11 cellular contexts compared by ENCODE assay signal in genomic region chr17:78151514-78152008, GRCh38. TPM values are rescaled to one million over a fixed set of nuclear protein-coding genes. Genes with fewer than 3 reads are reported as not detected.
A peak's percentile ranks its signal among the peaks of the same experiment; 100 is the strongest.
DNase-seq lines count a peak whose midpoint lies in the region; ATAC-seq and TF ChIP-seq lines count a peak whose summit lies in the region.
"Had no signal": no experiment of that assay in that cellular context is flagged by ENCODE, and none has a peak within 500 bp of the region (broad histone marks: within the 10 kb centered on the region; RNA-seq: fewer than 3 reads in every experiment).

No MANE protein-coding gene starts in this region.

- 58 to 71% methylated on average over 7 of the region's 7 CpGs for WGBS in heart right ventricle, 2 donors
- WGBS in ovary, 3 donors, result 53 to 68% (median 66%) methylated on average over 7 of the region's 7 CpGs

- DNase-seq in heart right ventricle (no peak), cardiac septum (ENCODE audit: low spot score) (no peak), left kidney (ENCODE audit: low read depth, low spot score) (peak; percentile 61), upper lobe of right lung (no peak), ovary (no peak)
- DNase-seq: activated CD4-positive, CD25-positive, alpha-beta regulatory T cell; activated naive CD4-positive, alpha-beta T cell; dermis blood vessel endothelial cell; hippocampal formation; NCI-H146 had no signal

- intact Hi-C loops in heart right ventricle (cut with DNase I), result no loop called here
- intact Hi-C loops in cardiac septum (cut with DNase I), result no loop called here
- intact Hi-C loops in upper lobe of right lung (cut with DNase I), result no loop called here
- intact Hi-C loops in ovary (cut with DNase I), result loop anchor here in 1 of 4 donors (1.0 kb wide), 1 partner anchor 33 kb away; no protein-coding TSS in a partner anchor

- no peak for TF ChIP-seq POLR2A in ovary (IDR thresholded peaks at IDR 0.05)

- H3K9me3 ChIP-seq in heart right ventricle (no peaks in the 10 kb centered on the region), upper lobe of right lung (no peaks in the 10 kb centered on the region), ovary (no peaks in the 10 kb centered on the region)

- ATAC-seq in heart right ventricle, result peak; percentile 31 to 73 (median 61)
- ATAC-seq in upper lobe of right lung, result peak; percentile 70
- ATAC-seq in HG02610 (IDR thresholded peaks at IDR 0.05; ENCODE audit: unreplicated experiment), result no peak

- H3K36me3 ChIP-seq in heart right ventricle, result no peaks in the 10 kb centered on the region
- H3K36me3 ChIP-seq in upper lobe of right lung, result no peaks in the 10 kb centered on the region
- no peaks in the 10 kb centered on the region for H3K36me3 ChIP-seq in ovary

- TF ChIP-seq EP300 in ovary (IDR thresholded peaks at IDR 0.05), result no peak

- peaks cover 0 to 24% (median 9%) of the 10 kb centered on the region in 9 donors for H3K4me1 ChIP-seq in heart right ventricle
- H3K4me1 ChIP-seq in upper lobe of right lung, result no peaks in the 10 kb centered on the region
- no peaks in the 10 kb centered on the region for H3K4me1 ChIP-seq in ovary (ENCODE audit: insufficient read depth)

- no peak for TF ChIP-seq CTCF in heart right ventricle (IDR thresholded peaks at IDR 0.05)
- no peak for TF ChIP-seq CTCF in upper lobe of right lung (IDR thresholded peaks at IDR 0.05)
- TF ChIP-seq CTCF in ovary (IDR thresholded peaks at IDR 0.05), result no peak

- no peak overlapping the region for H3K4me3 ChIP-seq in heart right ventricle
- no peak overlapping the region for H3K4me3 ChIP-seq in upper lobe of right lung
- no peak overlapping the region for H3K4me3 ChIP-seq in ovary

- H3K27me3 ChIP-seq in heart right ventricle (no peaks in the 10 kb centered on the region), upper lobe of right lung (no peaks in the 10 kb centered on the region), ovary (no peaks in the 10 kb centered on the region)

- H3K27ac ChIP-seq in heart right ventricle (peak overlapping the region in 4 of 10 donors; percentile 24 to 72 (median 39)), upper lobe of right lung (no peak overlapping the region), ovary (no peak overlapping the region)

RNA-seq across cellular contexts. Expression of gene C17orf99, which starts 5.4 kb away (rescaled TPM):
- under 1 TPM in 1 of 10 donors, not detected in 9; 0.11 TPM for total RNA-seq in heart right ventricle
- not detected for polyA plus RNA-seq in heart right ventricle
- not detected for total RNA-seq in cardiac septum
- not detected for total RNA-seq in upper lobe of right lung
- 1 to 10 TPM in 1 of 7 donors, under 1 TPM in 1, not detected in 5; 0.10 to 1.8 TPM for total RNA-seq in ovary
- under 1 TPM in 1 of 2 donors, not detected in 1; 0.11 TPM for polyA plus RNA-seq in ovary
- total RNA-seq: dermis blood vessel endothelial cell had no signal

RNA-seq across cellular contexts. Expression of gene SYNGR2, which starts 16.8 kb away (rescaled TPM):
- 100 to 1,000 TPM; 102 to 184 (median 116) TPM for total RNA-seq in heart right ventricle
- polyA plus RNA-seq in heart right ventricle, result 100 to 1,000 TPM in 1 of 2 donors, 10 to 100 TPM in 1; 92.8 to 200 TPM
- total RNA-seq in cardiac septum, result 116 TPM
- 206 TPM for total RNA-seq in upper lobe of right lung
- 10 to 100 TPM; 25.2 to 88.7 (median 45.8) TPM for total RNA-seq in ovary
- 10 to 100 TPM; 11.9 to 51.5 TPM for polyA plus RNA-seq in ovary

RNA-seq across cellular contexts. Expression of gene TMC8, which starts 21.0 kb away (rescaled TPM):
- total RNA-seq in heart right ventricle (10 to 100 TPM in 1 of 10 donors, 1 to 10 TPM in 8, under 1 TPM in 1; 0.85 to 11.2 (median 2.1) TPM), cardiac septum (2.2 TPM), upper lobe of right lung (26.6 TPM), ovary (1 to 10 TPM; 1.1 to 4.2 (median 2.4) TPM)
- polyA plus RNA-seq in heart right ventricle (1 to 10 TPM in 1 of 2 donors, under 1 TPM in 1; 0.96 to 3.7 TPM), ovary (1 to 10 TPM in 1 of 2 donors, under 1 TPM in 1; 0.94 to 2.9 TPM)

RNA-seq across cellular contexts. Expression of gene TMC6, which starts 23.0 kb away (rescaled TPM):
- total RNA-seq in heart right ventricle (100 to 1,000 TPM in 1 of 10 donors, 10 to 100 TPM in 9; 42.3 to 109 (median 69.1) TPM), cardiac septum (80.1 TPM), upper lobe of right lung (176 TPM), ovary (10 to 100 TPM in 4 of 7 donors, 1 to 10 TPM in 3; 7.2 to 26.8 (median 17.4) TPM)
- polyA plus RNA-seq in heart right ventricle (10 to 100 TPM; 22.8 to 86.0 TPM), ovary (1 to 10 TPM; 1.2 to 7.2 TPM)

RNA-seq across cellular contexts. Expression of gene TK1, which starts 35.3 kb away (rescaled TPM):
- 10 to 100 TPM in 1 of 10 donors, 1 to 10 TPM in 4, under 1 TPM in 5; 0.33 to 12.7 (median 0.91) TPM for total RNA-seq in heart right ventricle
- polyA plus RNA-seq in heart right ventricle, result 1 to 10 TPM; 1.6 to 2.6 TPM
- total RNA-seq in cardiac septum, result 1.2 TPM
- total RNA-seq in upper lobe of right lung, result 3.3 TPM
- total RNA-seq in ovary, result 1 to 10 TPM in 4 of 7 donors, under 1 TPM in 3; 0.35 to 4.9 (median 1.4) TPM
- polyA plus RNA-seq in ovary, result 1 to 10 TPM in 1 of 2 donors, under 1 TPM in 1; 0.65 to 1.4 TPM
